In the genomic region with DNA sequence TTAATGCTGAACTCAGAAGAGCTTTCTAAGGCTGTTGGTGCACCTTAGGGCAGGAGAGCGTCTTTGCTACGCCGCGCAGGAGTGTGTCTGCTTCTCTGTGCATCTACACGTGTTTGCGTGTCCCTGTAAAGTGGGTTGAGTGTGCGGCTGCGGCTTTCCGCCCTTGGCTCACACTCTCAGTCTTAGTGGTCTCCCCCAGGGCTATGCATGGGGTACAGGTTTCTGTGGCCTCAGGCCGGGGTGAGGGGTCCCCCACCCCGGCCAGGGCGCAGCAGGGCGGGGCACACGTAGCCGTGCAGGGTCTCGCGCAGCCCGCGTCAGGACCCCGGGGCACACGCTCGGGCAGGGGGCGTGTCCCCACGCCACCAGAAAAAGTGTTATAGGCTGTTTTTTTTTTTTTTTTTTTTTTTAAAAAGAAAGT, we compare ENCODE assay signal across 1 cellular context.
TF ChIP-seq lines count a peak whose summit lies in the region.

No MANE protein-coding gene starts in this region.

TF ChIP-seq in HepG2, 621 proteins besides CTCF, POLR2A, EP300 and RAD21 (continued from another document):
- TF ChIP-seq, protein P1, sequence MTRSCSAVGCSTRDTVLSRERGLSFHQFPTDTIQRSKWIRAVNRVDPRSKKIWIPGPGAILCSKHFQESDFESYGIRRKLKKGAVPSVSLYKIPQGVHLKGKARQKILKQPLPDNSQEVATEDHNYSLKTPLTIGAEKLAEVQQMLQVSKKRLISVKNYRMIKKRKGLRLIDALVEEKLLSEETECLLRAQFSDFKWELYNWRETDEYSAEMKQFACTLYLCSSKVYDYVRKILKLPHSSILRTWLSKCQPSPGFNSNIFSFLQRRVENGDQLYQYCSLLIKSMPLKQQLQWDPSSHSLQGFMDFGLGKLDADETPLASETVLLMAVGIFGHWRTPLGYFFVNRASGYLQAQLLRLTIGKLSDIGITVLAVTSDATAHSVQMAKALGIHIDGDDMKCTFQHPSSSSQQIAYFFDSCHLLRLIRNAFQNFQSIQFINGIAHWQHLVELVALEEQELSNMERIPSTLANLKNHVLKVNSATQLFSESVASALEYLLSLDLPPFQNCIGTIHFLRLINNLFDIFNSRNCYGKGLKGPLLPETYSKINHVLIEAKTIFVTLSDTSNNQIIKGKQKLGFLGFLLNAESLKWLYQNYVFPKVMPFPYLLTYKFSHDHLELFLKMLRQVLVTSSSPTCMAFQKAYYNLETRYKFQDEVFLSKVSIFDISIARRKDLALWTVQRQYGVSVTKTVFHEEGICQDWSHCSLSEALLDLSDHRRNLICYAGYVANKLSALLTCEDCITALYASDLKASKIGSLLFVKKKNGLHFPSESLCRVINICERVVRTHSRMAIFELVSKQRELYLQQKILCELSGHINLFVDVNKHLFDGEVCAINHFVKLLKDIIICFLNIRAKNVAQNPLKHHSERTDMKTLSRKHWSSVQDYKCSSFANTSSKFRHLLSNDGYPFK (CRISPR knock-in tag; IDR thresholded peaks at IDR 0.05; ENCODE audit: borderline replicate concordance): no peak
- TF ChIP-seq PHB2 (IDR thresholded peaks at IDR 0.05; ENCODE audit: partially characterized antibody) (no peak), NR2C2 (CRISPR knock-in tag; IDR thresholded peaks at IDR 0.05; ENCODE audit: borderline replicate concordance) (0 out of 2 replicates have a peak, but pooled peaks have one; percentile 19), NONO (IDR thresholded peaks at IDR 0.05) (no peak), NONO (CRISPR knock-in tag; conservative IDR thresholded peaks at IDR 0.05) (peak; percentile 38), NFATC3 (CRISPR knock-in tag; IDR thresholded peaks at IDR 0.05) (no peak), ZNF674 (CRISPR knock-in tag; IDR thresholded peaks at IDR 0.05; ENCODE audit: low read depth) (no peak)
- TF ChIP-seq, protein P2, sequence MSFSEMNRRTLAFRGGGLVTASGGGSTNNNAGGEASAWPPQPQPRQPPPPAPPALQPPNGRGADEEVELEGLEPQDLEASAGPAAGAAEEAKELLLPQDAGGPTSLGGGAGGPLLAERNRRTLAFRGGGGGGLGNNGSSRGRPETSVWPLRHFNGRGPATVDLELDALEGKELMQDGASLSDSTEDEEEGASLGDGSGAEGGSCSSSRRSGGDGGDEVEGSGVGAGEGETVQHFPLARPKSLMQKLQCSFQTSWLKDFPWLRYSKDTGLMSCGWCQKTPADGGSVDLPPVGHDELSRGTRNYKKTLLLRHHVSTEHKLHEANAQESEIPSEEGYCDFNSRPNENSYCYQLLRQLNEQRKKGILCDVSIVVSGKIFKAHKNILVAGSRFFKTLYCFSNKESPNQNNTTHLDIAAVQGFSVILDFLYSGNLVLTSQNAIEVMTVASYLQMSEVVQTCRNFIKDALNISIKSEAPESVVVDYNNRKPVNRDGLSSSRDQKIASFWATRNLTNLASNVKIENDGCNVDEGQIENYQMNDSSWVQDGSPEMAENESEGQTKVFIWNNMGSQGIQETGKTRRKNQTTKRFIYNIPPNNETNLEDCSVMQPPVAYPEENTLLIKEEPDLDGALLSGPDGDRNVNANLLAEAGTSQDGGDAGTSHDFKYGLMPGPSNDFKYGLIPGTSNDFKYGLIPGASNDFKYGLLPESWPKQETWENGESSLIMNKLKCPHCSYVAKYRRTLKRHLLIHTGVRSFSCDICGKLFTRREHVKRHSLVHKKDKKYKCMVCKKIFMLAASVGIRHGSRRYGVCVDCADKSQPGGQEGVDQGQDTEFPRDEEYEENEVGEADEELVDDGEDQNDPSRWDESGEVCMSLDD (CRISPR knock-in tag; IDR thresholded peaks at IDR 0.05; ENCODE audit: borderline replicate concordance): peak; percentile 95
- TF ChIP-seq, protein P3, sequence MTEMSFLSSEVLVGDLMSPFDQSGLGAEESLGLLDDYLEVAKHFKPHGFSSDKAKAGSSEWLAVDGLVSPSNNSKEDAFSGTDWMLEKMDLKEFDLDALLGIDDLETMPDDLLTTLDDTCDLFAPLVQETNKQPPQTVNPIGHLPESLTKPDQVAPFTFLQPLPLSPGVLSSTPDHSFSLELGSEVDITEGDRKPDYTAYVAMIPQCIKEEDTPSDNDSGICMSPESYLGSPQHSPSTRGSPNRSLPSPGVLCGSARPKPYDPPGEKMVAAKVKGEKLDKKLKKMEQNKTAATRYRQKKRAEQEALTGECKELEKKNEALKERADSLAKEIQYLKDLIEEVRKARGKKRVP (CRISPR knock-in tag; IDR thresholded peaks at IDR 0.05): no peak
